ENCODE assay signal across 20 cellular contexts in genomic region chr5:74055446-74056097, GRCh38.
DNase-seq lines count a peak whose midpoint lies in the region; ATAC-seq, FAIRE-seq and TF ChIP-seq lines count a peak whose summit lies in the region.
"Had no signal": no experiment of that assay in that cellular context is flagged by ENCODE, and none has a peak within 500 bp of the region (broad histone marks: within the 10 kb centered on the region; RNA-seq: fewer than 3 reads in every experiment).

No MANE protein-coding gene starts in this region.

- no peaks in the 10 kb centered on the region for H3K36me3 ChIP-seq in tibial nerve
- H3K36me3 ChIP-seq: heart right ventricle, right lobe of liver, stomach had no signal

- H3K9me3 ChIP-seq in A549 (no peaks in the 10 kb centered on the region), tibial nerve (no peaks in the 10 kb centered on the region)
- H3K9me3 ChIP-seq: heart right ventricle, right lobe of liver, stomach had no signal

- H3K4me1 ChIP-seq in A549 (no peaks in the 10 kb centered on the region), tibial nerve (peaks cover 0 to 16% (median 0%) of the 10 kb centered on the region in 4 donors)
- H3K4me1 ChIP-seq: right lobe of liver, stomach had no signal

- DNase-seq in A549 (ENCODE audit: low read depth in 1 of 2, low spot score in 1 of 2) (no peak), NCI-H524 treated with DMSO at 0.1 percent for 48 hours (lab: John Stamatoyannopoulos, UW) (peak; percentile 99), left kidney (ENCODE audit: low read depth, low spot score) (peak; percentile 60), T1000 (lab: John Stamatoyannopoulos, UW) (no peak), tibial nerve (ENCODE audit: low spot score in 2 of 2) (no peak)
- no peak for DNase-seq in stimulated activated CD4-positive, alpha-beta T cell treated with anti-CD3 and anti-CD28 coated beads, Interleukin-4, amount 100 ng/mL, for 4 hours
- DNase-seq: activated B cell treated with CpG ODN at 0.5 μM for 24 hours; CD4-positive, alpha-beta T cell; effector memory CD4-positive, alpha-beta T cell; heart right ventricle; Karpas-422; NCI-H187 treated with DMSO at 0.1 percent for 48 hours; right lobe of liver; Right ventricle myocardium superior; stimulated activated CD4-positive, alpha-beta T cell treated with anti-CD3 and anti-CD28 coated beads, Interleukin-1b, Interleukin-23, amount 100 ng/mL, for 48 hours; stomach had no signal

- 72% methylated on average over 8 of the region's 8 CpGs for WGBS in A549 (ENCODE audit: missing lambda C conversion rate)
- WGBS in tibial nerve, 2 donors = 74 to 78% methylated on average over 8 of the region's 8 CpGs

- TF ChIP-seq CTCF in A549 (IDR thresholded peaks at IDR 0.05) = no peak
- no peak for TF ChIP-seq CTCF in tibial nerve (IDR thresholded peaks at IDR 0.05)

- CTCF ChIA-PET in A549 (lab: Yijun Ruan, JAX) = interaction anchor here (1.0 to 1.6 kb wide), 8 partner anchors 9 to 594 kb away, joined by 3 to 11 read pairs (median 5); partner anchors contain the start of gene ENC1

- TF ChIP-seq EP300 in A549 (IDR thresholded peaks at IDR 0.05) (no peak), tibial nerve (IDR thresholded peaks at IDR 0.05) (no peak)

- FAIRE-seq in A549 (lab: Jason Lieb, UNC) = peak; percentile 49
- FAIRE-seq: islet of Langerhans had no signal

- TF ChIP-seq POLR2A in A549 (IDR thresholded peaks at IDR 0.05; ENCODE audit: low read length) = no peak
- no peak for TF ChIP-seq POLR2A in tibial nerve (IDR thresholded peaks at IDR 0.05)

- H3K4me3 ChIP-seq in A549 (no peak overlapping the region), tibial nerve (no peak overlapping the region)
- H3K4me3 ChIP-seq: heart right ventricle, right lobe of liver, stomach had no signal

- no peaks in the 10 kb centered on the region for H3K27me3 ChIP-seq in tibial nerve
- H3K27me3 ChIP-seq: right lobe of liver, stomach had no signal

- POLR2A ChIA-PET in A549 (lab: Yijun Ruan, JAX) = interaction anchor here (0.9 kb wide), 1 partner anchor 585 kb away, joined by 3 read pairs; the partner anchor contains the start of gene ENC1

- TF ChIP-seq RAD21 in A549 (conservative IDR thresholded peaks at IDR 0.05 in 1 of 2, IDR thresholded peaks at IDR 0.05 in 1 of 2) = no peak

- ATAC-seq in A549 (no peak), HG03432 (IDR thresholded peaks at IDR 0.05; ENCODE audit: unreplicated experiment) (peak; percentile 34), HG02642 (IDR thresholded peaks at IDR 0.05; ENCODE audit: poor library complexity, unreplicated experiment) (no peak)
- ATAC-seq: activated T-helper 17 cell treated with anti-CD3 and anti-CD28 coated beads, Interleukin-2, amount 50 U/mL, for 72 hours; right lobe of liver had no signal

- no peak overlapping the region for H3K4me2 ChIP-seq in A549

- H3K27ac ChIP-seq in A549 = no peak overlapping the region
- H3K27ac ChIP-seq in tibial nerve = no peak overlapping the region
- H3K27ac ChIP-seq: right lobe of liver, stomach had no signal

TF ChIP-seq in A549, 52 proteins besides CTCF, POLR2A, EP300 and RAD21:
- TF ChIP-seq ZNF302 (CRISPR knock-in tag; IDR thresholded peaks at IDR 0.05) (no peak), E2F6 (IDR thresholded peaks at IDR 0.05; ENCODE audit: borderline replicate concordance, low read depth) (no peak), BHLHE40 (IDR thresholded peaks at IDR 0.05; ENCODE audit: low read depth, low read length) (no peak), NPAS2 (CRISPR knock-in tag; IDR thresholded peaks at IDR 0.05; ENCODE audit: borderline replicate concordance) (no peak), KDM1A (IDR thresholded peaks at IDR 0.05; ENCODE audit: low read depth) (no peak), HDAC2 (IDR thresholded peaks at IDR 0.05) (no peak), HEYL (CRISPR knock-in tag; IDR thresholded peaks at IDR 0.05) (no peak), POLR2AphosphoS2 (conservative IDR thresholded peaks at IDR 0.05; ENCODE audit: low read length) (no peak)
- TF ChIP-seq, protein P1, sequence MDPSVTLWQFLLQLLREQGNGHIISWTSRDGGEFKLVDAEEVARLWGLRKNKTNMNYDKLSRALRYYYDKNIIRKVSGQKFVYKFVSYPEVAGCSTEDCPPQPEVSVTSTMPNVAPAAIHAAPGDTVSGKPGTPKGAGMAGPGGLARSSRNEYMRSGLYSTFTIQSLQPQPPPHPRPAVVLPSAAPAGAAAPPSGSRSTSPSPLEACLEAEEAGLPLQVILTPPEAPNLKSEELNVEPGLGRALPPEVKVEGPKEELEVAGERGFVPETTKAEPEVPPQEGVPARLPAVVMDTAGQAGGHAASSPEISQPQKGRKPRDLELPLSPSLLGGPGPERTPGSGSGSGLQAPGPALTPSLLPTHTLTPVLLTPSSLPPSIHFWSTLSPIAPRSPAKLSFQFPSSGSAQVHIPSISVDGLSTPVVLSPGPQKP (IDR thresholded peaks at IDR 0.05; ENCODE audit: low read depth, low read length) = no peak

Comparison
In these comparisons a context has a peak if more than half of its experiments do, and no peak if none do; other contexts are left out.
1. DNase-seq: peak in NCI-H524 treated with DMSO at 0.1 percent for 48 hours (single experiment) and left kidney (single experiment); none in A549 (0 of 2), T1000 (single experiment), stimulated activated CD4-positive, alpha-beta T cell treated with anti-CD3 and anti-CD28 coated beads, Interleukin-4, amount 100 ng/mL, for 4 hours (0 of 2) and tibial nerve (0 of 2).